In the genomic region with DNA sequence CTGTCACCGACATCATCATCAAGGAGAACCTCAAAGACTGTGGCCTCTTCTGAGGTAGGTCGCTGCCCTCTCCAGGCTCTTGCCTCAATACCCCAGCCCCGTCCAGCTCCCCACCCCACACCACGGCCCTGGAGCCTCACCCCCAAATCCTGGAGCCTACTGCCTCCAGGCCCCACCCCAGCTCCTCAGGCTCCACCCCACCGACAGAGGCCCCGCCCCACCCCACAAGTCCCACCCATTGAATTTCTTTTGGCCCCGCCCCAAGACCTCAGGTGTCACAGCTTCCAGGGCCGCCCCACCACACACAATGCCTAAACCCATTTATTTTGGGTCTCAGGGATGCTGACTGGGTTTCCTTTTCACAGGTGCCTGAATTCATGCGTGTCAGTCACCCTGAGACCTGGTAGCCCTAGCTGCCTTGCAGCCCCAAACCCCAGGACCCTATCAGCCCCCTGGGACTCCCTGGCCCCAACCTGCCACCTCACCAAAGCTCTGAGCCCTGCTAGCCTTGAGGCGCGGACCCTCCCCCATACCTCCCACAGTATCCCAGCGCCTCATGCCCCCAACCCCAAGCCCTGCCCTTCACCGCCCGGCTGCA, we compare ENCODE assay signal across 2 cellular contexts.
TF ChIP-seq lines count a peak whose summit lies in the region.

No MANE protein-coding gene starts in this region.

TF ChIP-seq in A549, 52 proteins besides CTCF, POLR2A, EP300 and RAD21:
- TF ChIP-seq, protein P1, sequence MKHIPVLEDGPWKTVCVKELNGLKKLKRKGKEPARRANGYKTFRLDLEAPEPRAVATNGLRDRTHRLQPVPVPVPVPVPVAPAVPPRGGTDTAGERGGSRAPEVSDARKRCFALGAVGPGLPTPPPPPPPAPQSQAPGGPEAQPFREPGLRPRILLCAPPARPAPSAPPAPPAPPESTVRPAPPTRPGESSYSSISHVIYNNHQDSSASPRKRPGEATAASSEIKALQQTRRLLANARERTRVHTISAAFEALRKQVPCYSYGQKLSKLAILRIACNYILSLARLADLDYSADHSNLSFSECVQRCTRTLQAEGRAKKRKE (CRISPR knock-in tag; IDR thresholded peaks at IDR 0.05; ENCODE audit: low read depth), result no peak
- TF ChIP-seq POLR2AphosphoS2 (conservative IDR thresholded peaks at IDR 0.05; ENCODE audit: low read length) (no peak), NFE2L2 (conservative IDR thresholded peaks at IDR 0.05; ENCODE audit: low read length) (no peak), EHMT2 (IDR thresholded peaks at IDR 0.05; ENCODE audit: low read depth) (no peak), ESRRA (IDR thresholded peaks at IDR 0.05; ENCODE audit: borderline replicate concordance, low read length) (no peak), EHF (CRISPR knock-in tag; IDR thresholded peaks at IDR 0.05) (no peak), SREBF2 (IDR thresholded peaks at IDR 0.05) (no peak), RARB (CRISPR knock-in tag; IDR thresholded peaks at IDR 0.05) (no peak), ZSCAN20 (CRISPR knock-in tag; IDR thresholded peaks at IDR 0.05) (no peak), FOSB (CRISPR knock-in tag; IDR thresholded peaks at IDR 0.05) (no peak), KDM5A (IDR thresholded peaks at IDR 0.05) (no peak), PHF8 (IDR thresholded peaks at IDR 0.05; ENCODE audit: borderline replicate concordance, low read depth) (no peak)
- TF ChIP-seq, protein P2, sequence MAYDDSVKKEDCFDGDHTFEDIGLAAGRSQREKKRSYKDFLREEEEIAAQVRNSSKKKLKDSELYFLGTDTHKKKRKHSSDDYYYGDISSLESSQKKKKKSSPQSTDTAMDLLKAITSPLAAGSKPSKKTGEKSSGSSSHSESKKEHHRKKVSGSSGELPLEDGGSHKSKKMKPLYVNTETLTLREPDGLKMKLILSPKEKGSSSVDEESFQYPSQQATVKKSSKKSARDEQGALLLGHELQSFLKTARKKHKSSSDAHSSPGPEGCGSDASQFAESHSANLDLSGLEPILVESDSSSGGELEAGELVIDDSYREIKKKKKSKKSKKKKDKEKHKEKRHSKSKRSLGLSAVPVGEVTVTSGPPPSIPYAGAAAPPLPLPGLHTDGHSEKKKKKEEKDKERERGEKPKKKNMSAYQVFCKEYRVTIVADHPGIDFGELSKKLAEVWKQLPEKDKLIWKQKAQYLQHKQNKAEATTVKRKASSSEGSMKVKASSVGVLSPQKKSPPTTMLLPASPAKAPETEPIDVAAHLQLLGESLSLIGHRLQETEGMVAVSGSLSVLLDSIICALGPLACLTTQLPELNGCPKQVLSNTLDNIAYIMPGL (CRISPR knock-in tag; IDR thresholded peaks at IDR 0.05; ENCODE audit: borderline replicate concordance), result no peak
TF ChIP-seq in A549: peak in this region for 0.

TF ChIP-seq in HepG2, 621 proteins besides CTCF, POLR2A, EP300 and RAD21 (continues in another document):
- TF ChIP-seq XBP1 (CRISPR knock-in tag; IDR thresholded peaks at IDR 0.05), result no peak
- TF ChIP-seq TOPORS (CRISPR knock-in tag; IDR thresholded peaks at IDR 0.05), result no peak
- no peak for TF ChIP-seq ZNF746 (CRISPR knock-in tag; IDR thresholded peaks at IDR 0.05)
- TF ChIP-seq ZNF230 (CRISPR knock-in tag; IDR thresholded peaks at IDR 0.05), result 0 out of 2 replicates have a peak, but pooled peaks have one; percentile 8
- no peak for TF ChIP-seq POLR2G (IDR thresholded peaks at IDR 0.05; ENCODE audit: low read depth, low read length)
- TF ChIP-seq PAX8 (CRISPR knock-in tag; IDR thresholded peaks at IDR 0.05; ENCODE audit: borderline replicate concordance), result no peak; the same call in 1 of the 2 replicates
- no peak for TF ChIP-seq AGO1 (IDR thresholded peaks at IDR 0.05; ENCODE audit: low read depth, low read length, poor library complexity, severe bottlenecking)
- no peak for TF ChIP-seq MLLT10 (CRISPR knock-in tag; IDR thresholded peaks at IDR 0.05)
- TF ChIP-seq IKZF1 (IDR thresholded peaks at IDR 0.05), result no peak
- TF ChIP-seq SOX6 (IDR thresholded peaks at IDR 0.05), result no peak
- no peak for TF ChIP-seq SOX6 (CRISPR knock-in tag; IDR thresholded peaks at IDR 0.05)
- no peak for TF ChIP-seq ONECUT2 (CRISPR knock-in tag; IDR thresholded peaks at IDR 0.05)
- no peak for TF ChIP-seq HOXD1 (CRISPR knock-in tag; IDR thresholded peaks at IDR 0.05)
- TF ChIP-seq REPIN1 (CRISPR knock-in tag; IDR thresholded peaks at IDR 0.05; ENCODE audit: borderline replicate concordance, low read depth), result peak; percentile 10; the same call in 1 of the 2 replicates
- TF ChIP-seq, protein P3, sequence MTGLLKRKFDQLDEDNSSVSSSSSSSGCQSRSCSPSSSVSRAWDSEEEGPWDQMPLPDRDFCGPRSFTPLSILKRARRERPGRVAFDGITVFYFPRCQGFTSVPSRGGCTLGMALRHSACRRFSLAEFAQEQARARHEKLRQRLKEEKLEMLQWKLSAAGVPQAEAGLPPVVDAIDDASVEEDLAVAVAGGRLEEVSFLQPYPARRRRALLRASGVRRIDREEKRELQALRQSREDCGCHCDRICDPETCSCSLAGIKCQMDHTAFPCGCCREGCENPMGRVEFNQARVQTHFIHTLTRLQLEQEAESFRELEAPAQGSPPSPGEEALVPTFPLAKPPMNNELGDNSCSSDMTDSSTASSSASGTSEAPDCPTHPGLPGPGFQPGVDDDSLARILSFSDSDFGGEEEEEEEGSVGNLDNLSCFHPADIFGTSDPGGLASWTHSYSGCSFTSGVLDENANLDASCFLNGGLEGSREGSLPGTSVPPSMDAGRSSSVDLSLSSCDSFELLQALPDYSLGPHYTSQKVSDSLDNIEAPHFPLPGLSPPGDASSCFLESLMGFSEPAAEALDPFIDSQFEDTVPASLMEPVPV (CRISPR knock-in tag; IDR thresholded peaks at IDR 0.05), result no peak
- no peak for TF ChIP-seq ZNF747 (CRISPR knock-in tag; IDR thresholded peaks at IDR 0.05; ENCODE audit: borderline replicate concordance)
- TF ChIP-seq, protein P4, sequence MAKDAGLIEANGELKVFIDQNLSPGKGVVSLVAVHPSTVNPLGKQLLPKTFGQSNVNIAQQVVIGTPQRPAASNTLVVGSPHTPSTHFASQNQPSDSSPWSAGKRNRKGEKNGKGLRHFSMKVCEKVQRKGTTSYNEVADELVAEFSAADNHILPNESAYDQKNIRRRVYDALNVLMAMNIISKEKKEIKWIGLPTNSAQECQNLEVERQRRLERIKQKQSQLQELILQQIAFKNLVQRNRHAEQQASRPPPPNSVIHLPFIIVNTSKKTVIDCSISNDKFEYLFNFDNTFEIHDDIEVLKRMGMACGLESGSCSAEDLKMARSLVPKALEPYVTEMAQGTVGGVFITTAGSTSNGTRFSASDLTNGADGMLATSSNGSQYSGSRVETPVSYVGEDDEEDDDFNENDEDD (CRISPR knock-in tag; IDR thresholded peaks at IDR 0.05; ENCODE audit: borderline replicate concordance), result no peak
- TF ChIP-seq MTF1 (CRISPR knock-in tag; IDR thresholded peaks at IDR 0.05), result no peak
- TF ChIP-seq, protein P5, sequence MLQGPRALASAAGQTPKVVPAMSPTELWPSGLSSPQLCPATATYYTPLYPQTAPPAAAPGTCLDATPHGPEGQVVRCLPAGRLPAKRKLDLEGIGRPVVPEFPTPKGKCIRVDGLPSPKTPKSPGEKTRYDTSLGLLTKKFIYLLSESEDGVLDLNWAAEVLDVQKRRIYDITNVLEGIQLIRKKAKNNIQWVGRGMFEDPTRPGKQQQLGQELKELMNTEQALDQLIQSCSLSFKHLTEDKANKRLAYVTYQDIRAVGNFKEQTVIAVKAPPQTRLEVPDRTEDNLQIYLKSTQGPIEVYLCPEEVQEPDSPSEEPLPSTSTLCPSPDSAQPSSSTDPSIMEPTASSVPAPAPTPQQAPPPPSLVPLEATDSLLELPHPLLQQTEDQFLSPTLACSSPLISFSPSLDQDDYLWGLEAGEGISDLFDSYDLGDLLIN (CRISPR knock-in tag; IDR thresholded peaks at IDR 0.05; ENCODE audit: borderline replicate concordance), result 0 out of 2 replicates have a peak, but pooled peaks have one; percentile 9
- TF ChIP-seq, protein P6, sequence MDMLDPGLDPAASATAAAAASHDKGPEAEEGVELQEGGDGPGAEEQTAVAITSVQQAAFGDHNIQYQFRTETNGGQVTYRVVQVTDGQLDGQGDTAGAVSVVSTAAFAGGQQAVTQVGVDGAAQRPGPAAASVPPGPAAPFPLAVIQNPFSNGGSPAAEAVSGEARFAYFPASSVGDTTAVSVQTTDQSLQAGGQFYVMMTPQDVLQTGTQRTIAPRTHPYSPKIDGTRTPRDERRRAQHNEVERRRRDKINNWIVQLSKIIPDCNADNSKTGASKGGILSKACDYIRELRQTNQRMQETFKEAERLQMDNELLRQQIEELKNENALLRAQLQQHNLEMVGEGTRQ (IDR thresholded peaks at IDR 0.05; ENCODE audit: low read depth, low read length), result no peak
- TF ChIP-seq, protein P6 (CRISPR knock-in tag; IDR thresholded peaks at IDR 0.05; ENCODE audit: borderline replicate concordance), result no peak
- no peak for TF ChIP-seq HDAC2 (CRISPR knock-in tag; IDR thresholded peaks at IDR 0.05)
- no peak for TF ChIP-seq ZNF652 (CRISPR knock-in tag; IDR thresholded peaks at IDR 0.05; ENCODE audit: borderline replicate concordance, low read depth)
- TF ChIP-seq, protein P7, sequence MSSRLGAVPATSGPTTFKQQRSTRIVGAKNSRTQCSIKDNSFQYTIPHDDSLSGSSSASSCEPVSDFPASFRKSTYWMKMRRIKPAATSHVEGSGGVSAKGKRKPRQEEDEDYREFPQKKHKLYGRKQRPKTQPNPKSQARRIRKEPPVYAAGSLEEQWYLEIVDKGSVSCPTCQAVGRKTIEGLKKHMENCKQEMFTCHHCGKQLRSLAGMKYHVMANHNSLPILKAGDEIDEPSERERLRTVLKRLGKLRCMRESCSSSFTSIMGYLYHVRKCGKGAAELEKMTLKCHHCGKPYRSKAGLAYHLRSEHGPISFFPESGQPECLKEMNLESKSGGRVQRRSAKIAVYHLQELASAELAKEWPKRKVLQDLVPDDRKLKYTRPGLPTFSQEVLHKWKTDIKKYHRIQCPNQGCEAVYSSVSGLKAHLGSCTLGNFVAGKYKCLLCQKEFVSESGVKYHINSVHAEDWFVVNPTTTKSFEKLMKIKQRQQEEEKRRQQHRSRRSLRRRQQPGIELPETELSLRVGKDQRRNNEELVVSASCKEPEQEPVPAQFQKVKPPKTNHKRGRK (CRISPR knock-in tag; IDR thresholded peaks at IDR 0.05), result no peak
- TF ChIP-seq ZNF225 (CRISPR knock-in tag; IDR thresholded peaks at IDR 0.05), result no peak
- TF ChIP-seq SIX1 (CRISPR knock-in tag; IDR thresholded peaks at IDR 0.05; ENCODE audit: borderline replicate concordance), result no peak
- no peak for TF ChIP-seq ZNF33B (CRISPR knock-in tag; IDR thresholded peaks at IDR 0.05)
- TF ChIP-seq ZNF670 (CRISPR knock-in tag; IDR thresholded peaks at IDR 0.05; ENCODE audit: borderline replicate concordance), result peak; percentile 0; the same call in 1 of the 2 replicates
- TF ChIP-seq JUNB (CRISPR knock-in tag; IDR thresholded peaks at IDR 0.05; ENCODE audit: borderline replicate concordance), result no peak
- 0 out of 2 replicates have a peak, but pooled peaks have one; percentile 1 for TF ChIP-seq ZZZ3 (CRISPR knock-in tag; IDR thresholded peaks at IDR 0.05; ENCODE audit: borderline replicate concordance)
- TF ChIP-seq ZNF556 (CRISPR knock-in tag; IDR thresholded peaks at IDR 0.05; ENCODE audit: borderline replicate concordance), result no peak
- no peak for TF ChIP-seq ELF4 (CRISPR knock-in tag; IDR thresholded peaks at IDR 0.05; ENCODE audit: borderline replicate concordance)
- TF ChIP-seq ZNF720 (CRISPR knock-in tag; IDR thresholded peaks at IDR 0.05), result no peak
- no peak for TF ChIP-seq NCOA5 (CRISPR knock-in tag; IDR thresholded peaks at IDR 0.05)
- TF ChIP-seq ZNF101 (CRISPR knock-in tag; IDR thresholded peaks at IDR 0.05; ENCODE audit: borderline replicate concordance, low read depth), result no peak
- no peak for TF ChIP-seq YEATS2 (CRISPR knock-in tag; IDR thresholded peaks at IDR 0.05; ENCODE audit: borderline replicate concordance)
- TF ChIP-seq, protein P8, sequence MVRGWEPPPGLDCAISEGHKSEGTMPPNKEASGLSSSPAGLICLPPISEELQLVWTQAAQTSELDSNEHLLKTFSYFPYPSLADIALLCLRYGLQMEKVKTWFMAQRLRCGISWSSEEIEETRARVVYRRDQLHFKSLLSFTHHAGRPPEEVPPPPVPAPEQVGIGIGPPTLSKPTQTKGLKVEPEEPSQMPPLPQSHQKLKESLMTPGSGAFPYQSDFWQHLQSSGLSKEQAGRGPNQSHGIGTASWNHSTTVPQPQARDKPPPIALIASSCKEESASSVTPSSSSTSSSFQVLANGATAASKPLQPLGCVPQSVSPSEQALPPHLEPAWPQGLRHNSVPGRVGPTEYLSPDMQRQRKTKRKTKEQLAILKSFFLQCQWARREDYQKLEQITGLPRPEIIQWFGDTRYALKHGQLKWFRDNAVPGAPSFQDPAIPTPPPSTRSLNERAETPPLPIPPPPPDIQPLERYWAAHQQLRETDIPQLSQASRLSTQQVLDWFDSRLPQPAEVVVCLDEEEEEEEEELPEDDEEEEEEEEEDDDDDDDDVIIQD (CRISPR knock-in tag; IDR thresholded peaks at IDR 0.05; ENCODE audit: low read depth), result 0 out of 2 replicates have a peak, but pooled peaks have one; percentile 5
- no peak for TF ChIP-seq NFE2L1 (CRISPR knock-in tag; IDR thresholded peaks at IDR 0.05; ENCODE audit: borderline replicate concordance)
- no peak for TF ChIP-seq SMC3 (IDR thresholded peaks at IDR 0.05; ENCODE audit: low read length)
- no peak for TF ChIP-seq ZNF331 (CRISPR knock-in tag; IDR thresholded peaks at IDR 0.05)
- TF ChIP-seq FOXP1 (IDR thresholded peaks at IDR 0.05), result no peak
- TF ChIP-seq FOXP1 (CRISPR knock-in tag; IDR thresholded peaks at IDR 0.05), result no peak
- no peak for TF ChIP-seq U2AF2 (IDR thresholded peaks at IDR 0.05; ENCODE audit: low read depth, low read length)
- no peak for TF ChIP-seq ZFP36 (IDR thresholded peaks at IDR 0.05; ENCODE audit: borderline replicate concordance, low read depth, low read length, partially characterized antibody)
- TF ChIP-seq ZNF510 (CRISPR knock-in tag; IDR thresholded peaks at IDR 0.05; ENCODE audit: low read depth), result no peak
- no peak for TF ChIP-seq ZNF451 (CRISPR knock-in tag; IDR thresholded peaks at IDR 0.05)
- no peak for TF ChIP-seq ZIK1 (CRISPR knock-in tag; IDR thresholded peaks at IDR 0.05; ENCODE audit: borderline replicate concordance, low read depth)
- TF ChIP-seq ZNF3 (CRISPR knock-in tag; IDR thresholded peaks at IDR 0.05), result no peak
- TF ChIP-seq ZNF350 (CRISPR knock-in tag; IDR thresholded peaks at IDR 0.05; ENCODE audit: borderline replicate concordance, low read depth), result no peak
- TF ChIP-seq CEBPG (CRISPR knock-in tag; IDR thresholded peaks at IDR 0.05), result no peak
- no peak for TF ChIP-seq CEBPB (IDR thresholded peaks at IDR 0.05; ENCODE audit: borderline replicate concordance, low read depth, low read length)
- peak; percentile 47 for TF ChIP-seq HNRNPLL (IDR thresholded peaks at IDR 0.05; ENCODE audit: low read depth, low read length, poor library complexity, severe bottlenecking)
- TF ChIP-seq ZNF431 (CRISPR knock-in tag; IDR thresholded peaks at IDR 0.05; ENCODE audit: borderline replicate concordance, low read depth), result no peak
- TF ChIP-seq ZNF7 (CRISPR knock-in tag; IDR thresholded peaks at IDR 0.05), result no peak
- TF ChIP-seq MTA1 (CRISPR knock-in tag; IDR thresholded peaks at IDR 0.05; ENCODE audit: borderline replicate concordance), result no peak
